Comparison of ENCODE assay signal across 8 cellular contexts in genomic region chrX:129905787-129906580, GRCh38. TPM values are rescaled to one million over a fixed set of nuclear protein-coding genes. Genes with fewer than 3 reads are reported as not detected.
DNase-seq lines count a peak whose midpoint lies in the region; TF ChIP-seq lines count a peak whose summit lies in the region.

UTP14A (plus strand) TSS chrX:129906164; CDS start chrX:129906211, 47 bp downstream.

- DNase-seq in ELR (ENCODE audit: low read depth), result peak; percentile 92
- peak; percentile 87 for DNase-seq in H9
- DNase-seq in MG63, result peak; percentile 91
- peak; percentile 65 for DNase-seq in SHP77 treated with DMSO at 0.1 percent for 48 hours (lab: John Stamatoyannopoulos, UW)
- peak; percentile 94 for DNase-seq in activated effector memory CD4-positive, alpha-beta T cell treated with anti-CD3 and anti-CD28 coated beads, Interleukin-2, amount 50 U/mL, for 16 hours
- DNase-seq in fibroblast of the aortic adventitia (ENCODE audit: low read depth), result peak; percentile 91

- WGBS in H9 (ENCODE audit: extremely low coverage, insufficient read length, low lambda C conversion rate), result no CpG with 5 or more reads among the region's 53 CpGs

- peak within 1 kb of the TSS; percentile 90 to 99 for H3K4me3 Mint-ChIP-seq in H9
- peak within 1 kb of the TSS; percentile 91 to 96 (median 94) for H3K4me3 Mint-ChIP-seq in nephron
- H3K4me3 Mint-ChIP-seq in stimulated activated naive CD8-positive, alpha-beta T cell treated with anti-CD3 and anti-CD28 coated beads, Interleukin-15, Interleukin-2, amounts not matched to agents 100 ng/mL and 50 ng/mL, for 24 hours, result peak within 1 kb of the TSS; percentile 93

- no peak within 1 kb of the TSS for H2AK5ac ChIP-seq in H9 (ENCODE audit: insufficient read length, low read length)

- H3K9me3 Mint-ChIP-seq in H9, result peaks cover 0 to 57% of the 10 kb centered on the region in 2 experiments; a peak in 2 of 5 replicates
- H3K9me3 Mint-ChIP-seq in nephron, result peaks cover 3% of the 10 kb centered on the region
- H3K9me3 Mint-ChIP-seq in stimulated activated naive CD8-positive, alpha-beta T cell treated with anti-CD3 and anti-CD28 coated beads, Interleukin-15, Interleukin-2, amounts not matched to agents 100 ng/mL and 50 ng/mL, for 24 hours, result no peaks in the 10 kb centered on the region

- no peak within 1 kb of the TSS for H3K56ac ChIP-seq in H9 (ENCODE audit: insufficient read length, low read depth, low read length)

- H3K4me2 ChIP-seq in H9 (ENCODE audit: insufficient read depth, insufficient read length, low read length), result peak within 1 kb of the TSS; percentile 60

- no peak within 1 kb of the TSS for H3K4ac ChIP-seq in H9 (ENCODE audit: low read depth, low read length)

- peak within 1 kb of the TSS; percentile 50 for H2BK120ac ChIP-seq in H9 (ENCODE audit: low read depth, low read length, poor library complexity, severe bottlenecking)

- no peaks in the 10 kb centered on the region for H4K20me1 ChIP-seq in H9 (ENCODE audit: control insufficient read depth, insufficient read depth, insufficient read length)

- H3K18ac ChIP-seq in H9 (ENCODE audit: insufficient read length, low read depth, low read length), result peak within 1 kb of the TSS; percentile 72

- H3K36me3 Mint-ChIP-seq in H9 (ENCODE audit: insufficient read depth in 1 of 3, low read depth in 3 of 3) (peaks cover 23 to 40% (median 28%) of the 10 kb centered on the region in 3 experiments; a peak in 6 of 7 replicates), nephron (ENCODE audit: low read depth) (peaks cover 7% of the 10 kb centered on the region)
- H3K36me3 Mint-ChIP-seq in stimulated activated naive CD8-positive, alpha-beta T cell treated with anti-CD3 and anti-CD28 coated beads, Interleukin-15, Interleukin-2, amounts not matched to agents 100 ng/mL and 50 ng/mL, for 24 hours (ENCODE audit: low read depth), result peaks cover 20% of the 10 kb centered on the region

- H4K5ac ChIP-seq in H9 (ENCODE audit: insufficient read length, low read depth, low read length), result no peak within 1 kb of the TSS

- no peak within 1 kb of the TSS for H3K23ac ChIP-seq in H9 (ENCODE audit: insufficient read length, low read depth, low read length)

- TF ChIP-seq CTCF in H9 (conservative IDR thresholded peaks at IDR 0.05) (no peak), fibroblast of the aortic adventitia (IDR thresholded peaks at IDR 0.05; ENCODE audit: insufficient read depth, low read length) (no peak), nephron (IDR thresholded peaks at IDR 0.05; ENCODE audit: unreplicated experiment in 3 of 3) (no peak)

- no peak within 1 kb of the TSS for H3T11ph ChIP-seq in H9 (ENCODE audit: low read length)

- no peak within 1 kb of the TSS for H2BK15ac ChIP-seq in H9 (ENCODE audit: low read depth, low read length)

- no peaks in the 10 kb centered on the region; the same call in 1 of the 2 replicates for H3K27me3 Mint-ChIP-seq in H9 (ENCODE audit: low read depth)
- no peaks in the 10 kb centered on the region for H3K27me3 Mint-ChIP-seq in nephron (ENCODE audit: low read depth)
- no peaks in the 10 kb centered on the region for H3K27me3 Mint-ChIP-seq in stimulated activated naive CD8-positive, alpha-beta T cell treated with anti-CD3 and anti-CD28 coated beads, Interleukin-15, Interleukin-2, amounts not matched to agents 100 ng/mL and 50 ng/mL, for 24 hours

- no peak within 1 kb of the TSS for H2BK20ac ChIP-seq in H9 (ENCODE audit: low read depth, low read length, poor library complexity, severe bottlenecking)

- H3K4me1 ChIP-seq in H9 (ENCODE audit: insufficient read depth, low read length), result no peaks in the 10 kb centered on the region

- H3K27ac ChIP-seq in H9 (ENCODE audit: insufficient read length, low read depth, low read length), result no peak within 1 kb of the TSS

- no peaks in the 10 kb centered on the region for H3K4me1 Mint-ChIP-seq in H9
- no peaks in the 10 kb centered on the region for H3K4me1 Mint-ChIP-seq in nephron
- peaks cover 38% of the 10 kb centered on the region for H3K4me1 Mint-ChIP-seq in stimulated activated naive CD8-positive, alpha-beta T cell treated with anti-CD3 and anti-CD28 coated beads, Interleukin-15, Interleukin-2, amounts not matched to agents 100 ng/mL and 50 ng/mL, for 24 hours (ENCODE audit: low read depth)

- no peaks in the 10 kb centered on the region for H3K27me3 ChIP-seq in H9 (ENCODE audit: insufficient read depth, low read length)
- H3K27me3 ChIP-seq in MG63, result no peaks in the 10 kb centered on the region

- H2AFZ ChIP-seq in H9 (ENCODE audit: low read length), result no peak within 1 kb of the TSS

- H3K4me3 ChIP-seq in MG63 (peak within 1 kb of the TSS; percentile 80), fibroblast of the aortic adventitia (ENCODE audit: low read depth, low read length) (peak within 1 kb of the TSS; percentile 83)

- H3K9me3 ChIP-seq in H9 (ENCODE audit: control insufficient read depth, low read depth, low read length), result peaks cover 9% of the 10 kb centered on the region
- H3K9me3 ChIP-seq in MG63, result no peaks in the 10 kb centered on the region

- peak within 1 kb of the TSS; percentile 92 for H3K9ac ChIP-seq in H9 (ENCODE audit: extremely low read depth, insufficient read length, low read length)

- no peak within 1 kb of the TSS for H2BK5ac ChIP-seq in H9 (ENCODE audit: insufficient read length, low read length)

- no peak within 1 kb of the TSS for H2BK12ac ChIP-seq in H9 (ENCODE audit: insufficient read length, low read depth, low read length)

- H3K36me3 ChIP-seq in MG63, result peaks cover 32% of the 10 kb centered on the region

- H3K23me2 ChIP-seq in H9 (ENCODE audit: insufficient read length, low read depth, low read length, poor library complexity, severe bottlenecking), result peaks cover 5% of the 10 kb centered on the region

- H4K8ac ChIP-seq in H9 (replicated peaks; ENCODE audit: insufficient read length, low read depth, low read length), result no peak within 1 kb of the TSS

- no peak within 1 kb of the TSS for H3K14ac ChIP-seq in H9 (ENCODE audit: insufficient read depth, low read length)

- H3K79me2 ChIP-seq in H9 (ENCODE audit: insufficient read depth, low read length), result no peaks in the 10 kb centered on the region

- no peak within 1 kb of the TSS for H4K91ac ChIP-seq in H9 (ENCODE audit: insufficient read length, low read depth, low read length)

- H3K79me1 ChIP-seq in H9 (ENCODE audit: insufficient read depth, low read depth, low read length, poor library complexity, severe bottlenecking), result no peaks in the 10 kb centered on the region

- H3K27ac Mint-ChIP-seq in H9, result peak within 1 kb of the TSS; percentile 93 to 98 (median 95)
- H3K27ac Mint-ChIP-seq in nephron, result peak within 1 kb of the TSS; percentile 91 to 97 (median 92)
- peak within 1 kb of the TSS; percentile 92 for H3K27ac Mint-ChIP-seq in stimulated activated naive CD8-positive, alpha-beta T cell treated with anti-CD3 and anti-CD28 coated beads, Interleukin-15, Interleukin-2, amounts not matched to agents 100 ng/mL and 50 ng/mL, for 24 hours

RNA-seq across cellular contexts. Expression of gene UTP14A, which starts in this region (rescaled TPM):
- total RNA-seq in H9 (2021) (37.0 and 39.0 TPM in 2 replicates), fibroblast of the aortic adventitia (ENCODE audit: low replicate concordance) (19.1 and 34.1 TPM in 2 replicates)
- total RNA-seq in MG63 (2014; rRNA removed; shearing (Covaris generic); ENCODE audit: low replicate concordance), result 15.0 and 15.3 TPM in 2 replicates
